8 cellular contexts compared by ENCODE assay signal in genomic region chr1:27001570-27002360, GRCh38. TPM values are rescaled to one million over a fixed set of nuclear protein-coding genes. Genes with fewer than 3 reads are reported as not detected.
DNase-seq lines count a peak whose midpoint lies in the region; ATAC-seq and TF ChIP-seq lines count a peak whose summit lies in the region.

No MANE protein-coding gene starts in this region.

- no peak overlapping the region; the same call in 1 of the 2 replicates for H3K9ac ChIP-seq in Karpas-422 (ENCODE audit: low read length)

- WGBS in lung, 2 donors = 29 to 46% methylated on average over 13 of the region's 13 CpGs
- 56% methylated on average over 13 of the region's 13 CpGs; no CpG with 5 or more reads in 1 of the 2 donors for WGBS in transverse colon (ENCODE audit: low coverage in 1 of 2), 2 donors

- H3K4me3 ChIP-seq in Karpas-422 (ENCODE audit: low read length) (peak overlapping the region; percentile 30; the same call in 1 of the 2 replicates), lung (no peak overlapping the region), transverse colon (no peak overlapping the region)

- no peak overlapping the region for H2AFZ ChIP-seq in Karpas-422 (ENCODE audit: low read length)

- in situ Hi-C loops in transverse colon (cut with MboI; ENCODE audit: low pct_ligation_motif_present in 1 of 4, low pct_unique_long_range_greater_than_20kb in 1 of 4, low sequenced_read_pairs in 3 of 4) = no loop called here

- H3K9me3 Mint-ChIP-seq in MCF 10A (ENCODE audit: unreplicated experiment) = no peaks in the 10 kb centered on the region
- no peaks in the 10 kb centered on the region for H3K9me3 Mint-ChIP-seq in activated CD4-positive, alpha-beta memory T cell treated with anti-CD3 and anti-CD28 coated beads, Interleukin-2, amount 10 ng/mL, durations not matched to agents 7 days and 5 days

- ATAC-seq in lung (ENCODE audit: insufficient read depth, low FRiP score) (no peak), HG02588 (IDR thresholded peaks at IDR 0.05; ENCODE audit: unreplicated experiment) (no peak), GM19324 (IDR thresholded peaks at IDR 0.05; ENCODE audit: low FRiP score, unreplicated experiment) (no peak)

- no peaks in the 10 kb centered on the region for H4K20me1 ChIP-seq in Karpas-422 (ENCODE audit: insufficient read depth, low read depth, low read length)

- no peak for TF ChIP-seq EP300 in transverse colon (IDR thresholded peaks at IDR 0.05; ENCODE audit: low read depth)

- no peaks in the 10 kb centered on the region for H3K27me3 Mint-ChIP-seq in MCF 10A (ENCODE audit: insufficient read depth, unreplicated experiment)
- H3K27me3 Mint-ChIP-seq in activated CD4-positive, alpha-beta memory T cell treated with anti-CD3 and anti-CD28 coated beads, Interleukin-2, amount 10 ng/mL, durations not matched to agents 7 days and 5 days = peaks cover 14% of the 10 kb centered on the region

- H3K27ac ChIP-seq in Karpas-422 (ENCODE audit: low read length) = no peak overlapping the region
- H3K27ac ChIP-seq in lung (ENCODE audit: low read depth in 1 of 2, low read length in 1 of 2) = peak overlapping the region in 1 of 2 donors; percentile 48
- H3K27ac ChIP-seq in transverse colon = peak overlapping the region; percentile 79 to 89 (median 82)

- H3K9me3 ChIP-seq in Karpas-422 (ENCODE audit: low read length) (no peaks in the 10 kb centered on the region), lung (ENCODE audit: control insufficient read depth in 2 of 2, insufficient read depth in 1 of 2, low read length in 1 of 2) (no peaks in the 10 kb centered on the region), transverse colon (no peaks in the 10 kb centered on the region)

- peaks cover 29% of the 10 kb centered on the region for H3K4me1 ChIP-seq in Karpas-422 (ENCODE audit: low read length)
- peaks cover 16 to 18% of the 10 kb centered on the region in 2 donors for H3K4me1 ChIP-seq in lung (ENCODE audit: control insufficient read depth in 2 of 2, insufficient read depth in 2 of 2, low read length in 2 of 2)
- H3K4me1 ChIP-seq in transverse colon = peaks cover 17 to 68% (median 47%) of the 10 kb centered on the region in 4 donors

- intact Hi-C loops in MCF 10A (cut with micrococcal nuclease) (no loop called here), transverse colon (cut with DNase I; ENCODE audit: low total_unique reads) (no loop called here)

- TF ChIP-seq CTCF in MCF 10A (IDR thresholded peaks at IDR 0.05; ENCODE audit: unreplicated experiment) = no peak
- TF ChIP-seq CTCF in lung (IDR thresholded peaks at IDR 0.05; ENCODE audit: control extremely low read depth, extremely low read depth) = no peak
- TF ChIP-seq CTCF in transverse colon (IDR thresholded peaks at IDR 0.05) = no peak

- no peaks in the 10 kb centered on the region for H3K9me2 ChIP-seq in Karpas-422 (replicated peaks; ENCODE audit: insufficient read depth, low read length)

- no TSS peak for BruUV-seq in MCF 10A (replicated peaks; lab: Mats Ljungman, UMichigan)

- DNase-seq in Karpas-422 (peak; percentile 88), MCF 10A (ENCODE audit: unreplicated experiment) (no peak), lung (ENCODE audit: low spot score) (peak; percentile 67), transverse colon (no peak), NCI-H510A treated with DMSO at 0.1 percent for 48 hours (lab: John Stamatoyannopoulos, UW) (no peak)
- DNase-seq in activated CD4-positive, alpha-beta memory T cell treated with anti-CD3 and anti-CD28 coated beads, Interleukin-2, amount 10 ng/mL, durations not matched to agents 7 days and 5 days = no peak

- H3K4me2 ChIP-seq in Karpas-422 (ENCODE audit: low read depth, low read length, poor library complexity, severe bottlenecking) = peak overlapping the region; percentile 46

- POLR2A ChIA-PET in MCF 10A (lab: Yijun Ruan, JAX) = interaction anchor here (0.7 to 13.4 kb wide), 9 partner anchors 3 to 143 kb away, joined by 3 to 535 read pairs (median 7); partner anchors contain the start of genes KDF1, TENT5B and TRNP1
- POLR2A ChIA-PET in activated CD4-positive, alpha-beta memory T cell treated with anti-CD3 and anti-CD28 coated beads, Interleukin-2, amount 10 ng/mL, durations not matched to agents 7 days and 5 days (lab: Charles Lee) = no interaction called here

- peaks cover 92% of the 10 kb centered on the region for H3K36me3 Mint-ChIP-seq in MCF 10A (ENCODE audit: insufficient read depth, unreplicated experiment)
- no peaks in the 10 kb centered on the region for H3K36me3 Mint-ChIP-seq in activated CD4-positive, alpha-beta memory T cell treated with anti-CD3 and anti-CD28 coated beads, Interleukin-2, amount 10 ng/mL, durations not matched to agents 7 days and 5 days (ENCODE audit: low read depth)

- CTCF ChIA-PET in MCF 10A (lab: Yijun Ruan, JAX) = interaction anchor here (0.6 to 9.9 kb wide), 3 partner anchors 10 to 144 kb away, joined by 3 to 118 read pairs (median 4); partner anchors contain the start of gene TENT5B
- CTCF ChIA-PET in activated CD4-positive, alpha-beta memory T cell treated with anti-CD3 and anti-CD28 coated beads, Interleukin-2, amount 10 ng/mL, durations not matched to agents 7 days and 5 days (lab: Charles Lee) = interaction anchor here (1.1 kb wide), 1 partner anchor 43 kb away, joined by 3 read pairs; no protein-coding TSS in a partner anchor

- H3K79me2 ChIP-seq in Karpas-422 (ENCODE audit: low read length) = no peaks in the 10 kb centered on the region

- no peak for TF ChIP-seq POLR2A in transverse colon (IDR thresholded peaks at IDR 0.05)

- H3K27ac Mint-ChIP-seq in MCF 10A (ENCODE audit: low read depth, unreplicated experiment) = peak overlapping the region; percentile 92
- H3K27ac Mint-ChIP-seq in activated CD4-positive, alpha-beta memory T cell treated with anti-CD3 and anti-CD28 coated beads, Interleukin-2, amount 10 ng/mL, durations not matched to agents 7 days and 5 days = no peak overlapping the region

- no peaks in the 10 kb centered on the region for H3K36me3 ChIP-seq in Karpas-422 (ENCODE audit: insufficient read depth, low read length)
- H3K36me3 ChIP-seq in lung (ENCODE audit: control insufficient read depth in 2 of 2, insufficient read depth in 2 of 2, low read length in 2 of 2) = peaks cover 0 to 8% of the 10 kb centered on the region in 2 donors
- H3K36me3 ChIP-seq in transverse colon = no peaks in the 10 kb centered on the region

- peak overlapping the region; percentile 36 for H3K4me3 Mint-ChIP-seq in MCF 10A (ENCODE audit: unreplicated experiment)
- H3K4me3 Mint-ChIP-seq in activated CD4-positive, alpha-beta memory T cell treated with anti-CD3 and anti-CD28 coated beads, Interleukin-2, amount 10 ng/mL, durations not matched to agents 7 days and 5 days = no peak overlapping the region

- peaks cover 34% of the 10 kb centered on the region for H3K4me1 Mint-ChIP-seq in MCF 10A (ENCODE audit: insufficient read depth, unreplicated experiment)
- H3K4me1 Mint-ChIP-seq in activated CD4-positive, alpha-beta memory T cell treated with anti-CD3 and anti-CD28 coated beads, Interleukin-2, amount 10 ng/mL, durations not matched to agents 7 days and 5 days = peaks cover 6% of the 10 kb centered on the region

- no peaks in the 10 kb centered on the region for H3K27me3 ChIP-seq in Karpas-422 (ENCODE audit: low read length)
- no peaks in the 10 kb centered on the region for H3K27me3 ChIP-seq in lung (ENCODE audit: control insufficient read depth, insufficient read depth)
- peaks cover 8% of the 10 kb centered on the region for H3K27me3 ChIP-seq in transverse colon

RNA-seq across cellular contexts. Expression of gene TRNP1, which starts 8.3 kb away (rescaled TPM):
- total RNA-seq in Karpas-422 (2014; rRNA removed; shearing (Covaris generic); ENCODE audit: low replicate concordance) = not detected in 2 replicates
- total RNA-seq in MCF 10A (2022) = 56.3 and 59.2 TPM in 2 replicates
- 10 to 100 TPM in 1 of 2 donors, 1 to 10 TPM in 1; 2.0 to 23.1 TPM for total RNA-seq in lung
- polyA plus RNA-seq in lung = 10 to 100 TPM in 1 of 2 donors, 1 to 10 TPM in 1; 8.3 to 21.8 TPM
- total RNA-seq in transverse colon = 1 to 10 TPM in 2 of 4 donors, under 1 TPM in 1, not detected in 1; 0.80 to 4.1 (median 2.3) TPM
- total RNA-seq in activated CD4-positive, alpha-beta memory T cell treated with anti-CD3 and anti-CD28 coated beads, Interleukin-2, amount 10 ng/mL, durations not matched to agents 7 days and 5 days = not detected

RNA-seq across cellular contexts. Expression of gene TENT5B, which starts 10.9 kb away (rescaled TPM):
- not detected in 2 replicates for total RNA-seq in Karpas-422 (2014; rRNA removed; shearing (Covaris generic); ENCODE audit: low replicate concordance)
- total RNA-seq in MCF 10A (2022) = 27.8 and 33.7 TPM in 2 replicates
- total RNA-seq in lung = 10 to 100 TPM; 22.2 to 43.1 TPM
- polyA plus RNA-seq in lung = 10 to 100 TPM; 13.5 to 17.8 TPM
- 10 to 100 TPM in 1 of 4 donors, 1 to 10 TPM in 3; 5.2 to 22.5 (median 8.3) TPM for total RNA-seq in transverse colon
- total RNA-seq in activated CD4-positive, alpha-beta memory T cell treated with anti-CD3 and anti-CD28 coated beads, Interleukin-2, amount 10 ng/mL, durations not matched to agents 7 days and 5 days = not detected

RNA-seq across cellular contexts. Expression of gene KDF1, which starts 41.5 kb away (rescaled TPM):
- total RNA-seq in Karpas-422 (2014; rRNA removed; shearing (Covaris generic); ENCODE audit: low replicate concordance) = 0.14 TPM in 1 of 2 replicates, not detected in the other
- 5.1 and 8.8 TPM in 2 replicates for total RNA-seq in MCF 10A (2022)
- total RNA-seq in lung = 1 to 10 TPM; 6.6 to 9.3 TPM
- polyA plus RNA-seq in lung = 10 to 100 TPM in 1 of 2 donors, 1 to 10 TPM in 1; 8.3 to 12.5 TPM
- total RNA-seq in transverse colon = 10 to 100 TPM; 11.6 to 36.2 (median 29.8) TPM
- total RNA-seq in activated CD4-positive, alpha-beta memory T cell treated with anti-CD3 and anti-CD28 coated beads, Interleukin-2, amount 10 ng/mL, durations not matched to agents 7 days and 5 days = under 1 TPM in 1 of 2 experiments, not detected in 1; 0.13 TPM

Comparison
In these comparisons a context has a peak if more than half of its experiments do, and no peak if none do; other contexts are left out.
1. DNase-seq: peak in Karpas-422 (single experiment) and lung (single experiment); none in MCF 10A (single experiment), transverse colon (single experiment), NCI-H510A treated with DMSO at 0.1 percent for 48 hours (single experiment) and activated CD4-positive, alpha-beta memory T cell treated with anti-CD3 and anti-CD28 coated beads, Interleukin-2, amount 10 ng/mL, durations not matched to agents 7 days and 5 days (single experiment).